Comparison of ENCODE assay signal across 25 cellular contexts in the genomic region with DNA sequence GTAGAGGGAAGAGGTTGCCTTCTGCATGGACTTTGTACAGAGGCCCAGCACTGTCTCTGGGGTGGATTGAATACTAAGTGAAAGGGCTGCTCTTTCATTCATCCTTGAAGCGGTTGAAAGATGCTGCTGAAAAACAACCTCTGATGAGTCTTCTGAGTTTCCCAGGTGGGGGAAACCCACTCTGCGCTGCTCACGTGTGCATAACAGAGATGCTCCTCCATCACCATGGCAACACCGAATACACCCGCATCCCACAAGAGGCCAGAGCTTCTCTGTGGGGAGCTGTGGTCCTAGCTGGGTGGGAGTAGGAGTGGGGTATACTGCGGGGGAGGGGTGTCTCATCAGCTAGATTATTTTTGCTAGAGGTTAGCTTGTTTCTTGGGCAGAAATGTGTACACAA. TPM values are rescaled to one million over a fixed set of nuclear protein-coding genes. Genes with fewer than 3 reads are reported as not detected.
"Had no signal": no experiment of that assay in that cellular context is flagged by ENCODE, and none has a peak within 500 bp of the region (broad histone marks: within the 10 kb centered on the region; RNA-seq: fewer than 3 reads in every experiment).

No MANE protein-coding gene starts in this region.

- H3K4me3 Mint-ChIP-seq: dendritic cell treated with granulocyte-macrophage colony-stimulating factor and Interleukin-4, amounts not matched to agents 40 ng/mL and 50 ng/mL, for 4 days; endodermal cell; mesothelial cell of epicardium; naive B cell; natural killer cell treated with Interleukin-12 subunit alpha and Interleukin-12 subunit beta and Interleukin-15 and Interleukin-18, amount 100 ng/mL, for 72 hours; neural progenitor cell; stimulated activated naive CD8-positive, alpha-beta T cell treated with anti-CD3 and anti-CD28 coated beads, Interleukin-15, amount 100 ng/mL, for 72 hours had no signal

- DNase-seq: effector CD8-positive, alpha-beta T cell; endodermal cell; foreskin fibroblast; gastrocnemius medialis; mesenchymal stem cell; mucosa of descending colon; naive B cell; stimulated activated CD4-positive, alpha-beta T cell treated with anti-CD3 and anti-CD28 coated beads, Interleukin-12 subunit alpha, Interleukin-12 subunit beta, amount 100 ng/mL, for 4 hours; stimulated activated CD4-positive, alpha-beta T cell treated with anti-CD3 and anti-CD28 coated beads, Interleukin-1b, Interleukin-23, amount 100 ng/mL, for 48 hours; stimulated activated CD4-positive, alpha-beta T cell treated with anti-CD3 and anti-CD28 coated beads, Interleukin-4, amount 100 ng/mL, for 1 hour; stimulated activated CD8-positive, alpha-beta memory T cell treated with anti-CD3 and anti-CD28 coated beads, Interleukin-4, amount 100 ng/mL, for 48 hours; stimulated activated naive CD4-positive, alpha-beta T cell; stimulated activated naive CD8-positive, alpha-beta T cell treated with anti-CD3 and anti-CD28 coated beads, Interleukin-15, amount 100 ng/mL, for 72 hours; thyroid gland; trophoblast cell had no signal

- H3K4me1 Mint-ChIP-seq: endodermal cell; mesothelial cell of epicardium; stimulated activated naive CD8-positive, alpha-beta T cell treated with anti-CD3 and anti-CD28 coated beads, Interleukin-15, amount 100 ng/mL, for 72 hours had no signal

- H3K36me3 Mint-ChIP-seq: mesothelial cell of epicardium; naive B cell; natural killer cell treated with Interleukin-12 subunit alpha and Interleukin-12 subunit beta and Interleukin-15 and Interleukin-18, amount 100 ng/mL, for 72 hours; neural progenitor cell had no signal

- ATAC-seq: esophagus mucosa; gastrocnemius medialis; left lobe of liver; mucosa of descending colon; natural killer cell treated with Interleukin-12 subunit alpha and Interleukin-12 subunit beta and Interleukin-15 and Interleukin-18, amount 100 ng/mL, for 72 hours; sciatic nerve; stimulated activated naive CD8-positive, alpha-beta T cell treated with anti-CD3 and anti-CD28 coated beads, Interleukin-15, amount 100 ng/mL, for 72 hours had no signal

- H3K9me3 Mint-ChIP-seq: dendritic cell treated with granulocyte-macrophage colony-stimulating factor and Interleukin-4, amounts not matched to agents 40 ng/mL and 50 ng/mL, for 4 days; endodermal cell; mesothelial cell of epicardium; natural killer cell treated with Interleukin-12 subunit alpha and Interleukin-12 subunit beta and Interleukin-15 and Interleukin-18, amount 100 ng/mL, for 72 hours; neural progenitor cell; stimulated activated naive CD8-positive, alpha-beta T cell treated with anti-CD3 and anti-CD28 coated beads, Interleukin-15, amount 100 ng/mL, for 72 hours had no signal

- H3K27ac Mint-ChIP-seq: dendritic cell treated with granulocyte-macrophage colony-stimulating factor and Interleukin-4, amounts not matched to agents 40 ng/mL and 50 ng/mL, for 4 days; endodermal cell; mesothelial cell of epicardium; naive B cell; natural killer cell treated with Interleukin-12 subunit alpha and Interleukin-12 subunit beta and Interleukin-15 and Interleukin-18, amount 100 ng/mL, for 72 hours; neural progenitor cell; progenitor cell of endocrine pancreas; stimulated activated naive CD8-positive, alpha-beta T cell treated with anti-CD3 and anti-CD28 coated beads, Interleukin-15, amount 100 ng/mL, for 72 hours had no signal

RNA-seq across cellular contexts. Expression of a gene that starts 6.1 kb away (rescaled TPM):
- total RNA-seq: left lobe of liver; liver; natural killer cell treated with Interleukin-12 subunit alpha and Interleukin-12 subunit beta and Interleukin-15 and Interleukin-18, amount 100 ng/mL, for 72 hours; osteoblast had no signal
